Comparison of ENCODE assay signal across 1 cellular context in the genomic region with DNA sequence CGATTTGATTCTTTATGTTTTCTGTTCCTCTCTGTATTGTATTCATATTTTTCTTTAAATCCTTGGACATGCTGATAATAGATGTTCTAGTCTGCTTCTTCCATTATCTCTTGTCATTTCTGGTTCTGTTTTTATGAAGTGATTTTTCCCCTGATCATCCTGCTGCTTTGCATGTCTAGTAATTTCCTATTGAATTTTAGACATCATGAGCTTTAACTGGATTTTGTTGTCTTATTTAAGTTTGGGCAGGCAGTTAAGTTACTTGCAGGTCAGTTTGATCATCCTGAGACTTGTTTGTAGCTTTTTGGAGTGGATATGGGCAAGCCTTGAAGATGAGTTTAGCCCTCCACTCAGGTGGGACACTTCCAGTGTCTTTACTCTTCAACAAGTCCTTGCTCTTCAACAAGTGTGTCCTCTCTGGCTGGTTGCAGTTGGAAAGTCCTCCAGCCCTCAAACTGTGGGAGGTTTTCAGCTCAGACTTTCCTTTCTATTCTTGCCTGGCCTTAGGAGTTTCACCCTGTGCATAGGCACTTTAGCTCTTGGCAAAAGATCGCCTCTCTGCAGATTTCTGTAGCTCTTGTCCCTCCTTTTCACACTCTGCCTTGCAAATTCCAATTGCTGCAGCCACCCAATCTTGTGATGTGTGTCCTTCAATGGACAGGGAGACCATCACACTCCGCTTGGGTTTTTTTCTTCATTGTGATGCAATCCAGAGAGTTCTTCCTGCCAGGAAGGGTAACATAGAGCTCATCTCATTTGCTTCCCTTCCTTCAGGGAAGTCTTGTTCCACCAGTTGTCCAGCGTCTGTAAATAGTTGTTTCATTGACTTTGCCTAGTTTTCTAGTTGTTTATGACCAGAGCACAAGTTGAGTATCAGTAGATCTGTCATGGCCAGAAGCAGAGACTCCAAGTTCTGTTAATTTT.
TF ChIP-seq lines count a peak whose summit lies in the region.

No MANE protein-coding gene starts in this region.

TF ChIP-seq in HEK293, 187 proteins besides CTCF, POLR2A, EP300 and RAD21 (continued from another document):
- TF ChIP-seq, protein P1, sequence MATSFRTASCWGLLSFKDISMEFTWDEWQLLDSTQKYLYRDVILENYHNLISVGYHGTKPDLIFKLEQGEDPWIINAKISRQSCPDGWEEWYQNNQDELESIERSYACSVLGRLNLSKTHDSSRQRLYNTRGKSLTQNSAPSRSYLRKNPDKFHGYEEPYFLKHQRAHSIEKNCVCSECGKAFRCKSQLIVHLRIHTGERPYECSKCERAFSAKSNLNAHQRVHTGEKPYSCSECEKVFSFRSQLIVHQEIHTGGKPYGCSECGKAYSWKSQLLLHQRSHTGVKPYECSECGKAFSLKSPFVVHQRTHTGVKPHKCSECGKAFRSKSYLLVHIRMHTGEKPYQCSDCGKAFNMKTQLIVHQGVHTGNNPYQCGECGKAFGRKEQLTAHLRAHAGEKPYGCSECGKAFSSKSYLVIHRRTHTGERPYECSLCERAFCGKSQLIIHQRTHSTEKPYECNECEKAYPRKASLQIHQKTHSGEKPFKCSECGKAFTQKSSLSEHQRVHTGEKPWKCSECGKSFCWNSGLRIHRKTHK (tag by site-specific recombination; IDR thresholded peaks at IDR 0.05): peak; percentile 96
- TF ChIP-seq ZNF24 (tag by site-specific recombination; IDR thresholded peaks at IDR 0.05): no peak
